In the genomic region with DNA sequence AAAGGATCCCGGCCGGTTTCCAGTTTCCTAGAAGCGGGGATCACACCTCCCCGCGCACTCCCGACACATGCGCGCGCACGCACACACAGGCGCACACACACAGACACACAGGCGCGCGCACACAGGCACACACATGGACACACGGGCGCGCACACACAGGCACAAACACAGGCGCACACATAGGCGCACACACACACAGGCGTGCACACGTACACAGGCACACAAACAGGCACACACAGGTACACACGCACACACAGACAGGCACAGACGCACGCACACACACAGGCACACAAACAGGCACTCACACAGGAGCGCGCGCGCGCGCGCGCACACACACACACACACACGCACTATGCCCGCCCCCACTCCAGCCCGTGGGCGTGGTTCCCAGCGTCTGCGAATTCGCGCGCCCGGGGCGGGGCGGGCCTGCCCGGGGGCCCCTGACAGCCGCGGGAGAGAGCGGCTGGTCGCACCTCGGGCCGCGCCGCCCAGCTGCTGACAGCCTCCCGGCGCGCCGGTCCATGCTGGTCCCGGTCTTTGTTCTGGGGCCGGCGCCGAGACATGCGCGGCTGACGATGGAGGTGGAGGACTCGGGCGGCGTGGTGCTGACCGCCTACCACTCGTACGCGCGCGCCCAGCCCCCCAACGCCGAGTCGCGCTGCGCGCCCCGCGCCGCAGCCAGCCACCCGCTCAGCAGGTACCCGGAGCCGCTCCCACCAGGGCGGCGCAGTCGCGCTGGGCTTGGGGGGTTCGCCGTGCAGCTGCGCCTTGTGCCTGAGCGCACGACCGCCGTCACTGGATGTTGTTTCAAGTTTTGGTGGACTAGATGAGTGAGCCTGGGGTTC, we compare ENCODE assay signal across 9 cellular contexts. TPM values are rescaled to one million over a fixed set of nuclear protein-coding genes. Genes with fewer than 3 reads are reported as not detected.
DNase-seq lines count a peak whose midpoint lies in the region; ATAC-seq and TF ChIP-seq lines count a peak whose summit lies in the region.
"Had no signal": no experiment of that assay in that cellular context is flagged by ENCODE, and none has a peak within 500 bp of the region (broad histone marks: within the 10 kb centered on the region; RNA-seq: fewer than 3 reads in every experiment).

A gene with protein sequence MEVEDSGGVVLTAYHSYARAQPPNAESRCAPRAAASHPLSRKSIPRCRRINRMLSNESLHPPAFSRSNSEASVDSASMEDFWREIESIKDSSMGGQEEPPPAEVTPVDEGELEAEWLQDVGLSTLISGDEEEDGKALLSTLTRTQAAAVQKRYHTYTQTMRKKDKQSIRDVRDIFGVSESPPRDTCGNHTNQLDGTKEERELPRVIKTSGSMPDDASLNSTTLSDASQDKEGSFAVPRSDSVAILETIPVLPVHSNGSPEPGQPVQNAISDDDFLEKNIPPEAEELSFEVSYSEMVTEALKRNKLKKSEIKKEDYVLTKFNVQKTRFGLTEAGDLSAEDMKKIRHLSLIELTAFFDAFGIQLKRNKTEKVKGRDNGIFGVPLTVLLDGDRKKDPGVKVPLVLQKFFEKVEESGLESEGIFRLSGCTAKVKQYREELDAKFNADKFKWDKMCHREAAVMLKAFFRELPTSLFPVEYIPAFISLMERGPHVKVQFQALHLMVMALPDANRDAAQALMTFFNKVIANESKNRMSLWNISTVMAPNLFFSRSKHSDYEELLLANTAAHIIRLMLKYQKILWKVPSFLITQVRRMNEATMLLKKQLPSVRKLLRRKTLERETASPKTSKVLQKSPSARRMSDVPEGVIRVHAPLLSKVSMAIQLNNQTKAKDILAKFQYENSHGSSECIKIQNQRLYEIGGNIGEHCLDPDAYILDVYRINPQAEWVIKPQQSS (plus strand): TSS at position 470 of the 845 bp plus-strand sequence. CDS start 106 bp downstream, at position 576.

- H3K9ac ChIP-seq in mesendoderm (ENCODE audit: low read length), result peak within 1 kb of the TSS; percentile 82

- 1 to 2% methylated on average over 74 to 96 of the region's 96 CpGs for WGBS in esophagus, 2 donors
- WGBS in mesendoderm (ENCODE audit: extremely low coverage, insufficient coverage, low lambda C conversion rate), result no CpG with 5 or more reads among the region's 96 CpGs

- no peaks in the 10 kb centered on the region for H3K36me3 ChIP-seq in MG63
- H3K36me3 ChIP-seq in esophagus (ENCODE audit: control insufficient read depth in 2 of 2, insufficient read depth in 2 of 2, low read length in 1 of 2), result no peaks in the 10 kb centered on the region
- H3K36me3 ChIP-seq in mesendoderm (ENCODE audit: control insufficient read depth, insufficient read depth, low read length), result no peaks in the 10 kb centered on the region
- no peaks in the 10 kb centered on the region for H3K36me3 ChIP-seq in thoracic aorta

- no peaks in the 10 kb centered on the region for H3K79me2 ChIP-seq in mesendoderm (ENCODE audit: control insufficient read depth, insufficient read depth, low read length)

- H3K4me2 ChIP-seq in mesendoderm (ENCODE audit: low read length), result peak within 1 kb of the TSS; percentile 51

- peak within 1 kb of the TSS; percentile 75 to 83 for H3K27ac ChIP-seq in esophagus (ENCODE audit: low read depth in 2 of 2, low read length in 1 of 2)
- H3K27ac ChIP-seq in mesendoderm (ENCODE audit: low read depth, low read length), result peak within 1 kb of the TSS; percentile 96
- no peak within 1 kb of the TSS for H3K27ac ChIP-seq in thoracic aorta

- H4K8ac ChIP-seq in mesendoderm (ENCODE audit: low read depth, low read length), result no peak within 1 kb of the TSS

- peak within 1 kb of the TSS; percentile 8 for H2BK15ac ChIP-seq in mesendoderm (replicated peaks; ENCODE audit: low read depth)

- DNase-seq in D341Med (ENCODE audit: low spot score) (peak; percentile 98), MG63 (peak; percentile 80), T1000 (lab: John Stamatoyannopoulos, UW) (peak; percentile 74), mesendoderm (peak; percentile 98), thoracic aorta (ENCODE audit: low spot score) (no peak)

- H3K27me3 ChIP-seq in MG63, result no peaks in the 10 kb centered on the region
- no peaks in the 10 kb centered on the region for H3K27me3 ChIP-seq in esophagus (ENCODE audit: control insufficient read depth in 1 of 2, insufficient read depth in 2 of 2, low read length in 2 of 2)
- no peaks in the 10 kb centered on the region for H3K27me3 ChIP-seq in mesendoderm (ENCODE audit: insufficient read depth, low read length, poor library complexity)
- no peaks in the 10 kb centered on the region for H3K27me3 ChIP-seq in thoracic aorta (replicated peaks; ENCODE audit: insufficient read depth)

- no peak within 1 kb of the TSS for H4K5ac ChIP-seq in mesendoderm (ENCODE audit: low read length)

- no peak within 1 kb of the TSS for H2AK5ac ChIP-seq in mesendoderm (ENCODE audit: low read length)

- H3K4ac ChIP-seq in mesendoderm (ENCODE audit: low read depth, low read length), result peak within 1 kb of the TSS; percentile 8

- H3K4me1 ChIP-seq in esophagus (ENCODE audit: control insufficient read depth in 2 of 2, insufficient read depth in 2 of 2, low read length in 1 of 2) (no peaks in the 10 kb centered on the region), mesendoderm (ENCODE audit: control insufficient read depth, low read depth, low read length) (peaks cover 7% of the 10 kb centered on the region), thoracic aorta (ENCODE audit: control insufficient read depth in 1 of 2, low read depth in 2 of 2) (no peaks in the 10 kb centered on the region)

- H3K23ac ChIP-seq in mesendoderm (ENCODE audit: low read length), result no peak within 1 kb of the TSS

- H3K56ac ChIP-seq in mesendoderm (ENCODE audit: low read length), result peak within 1 kb of the TSS; percentile 99

- H3K79me1 ChIP-seq in mesendoderm (ENCODE audit: low read length), result no peaks in the 10 kb centered on the region

- no peaks in the 10 kb centered on the region for H3K9me3 ChIP-seq in MG63
- no peaks in the 10 kb centered on the region for H3K9me3 ChIP-seq in esophagus (ENCODE audit: control insufficient read depth in 2 of 2, insufficient read depth in 1 of 2, low read depth in 1 of 2, low read length in 1 of 2)
- H3K9me3 ChIP-seq in thoracic aorta, result no peaks in the 10 kb centered on the region

- H2BK5ac ChIP-seq in mesendoderm (ENCODE audit: low read length), result peak within 1 kb of the TSS; percentile 92

- peak within 1 kb of the TSS; percentile 52 for H3K4me3 ChIP-seq in MG63
- peak within 1 kb of the TSS; percentile 62 to 72 for H3K4me3 ChIP-seq in esophagus (ENCODE audit: low read depth in 1 of 2, low read length in 2 of 2)
- H3K4me3 ChIP-seq in mesendoderm (ENCODE audit: low read length), result peak within 1 kb of the TSS; percentile 28
- peak within 1 kb of the TSS; percentile 69 for H3K4me3 ChIP-seq in thoracic aorta

- TF ChIP-seq CTCF in thoracic aorta (IDR thresholded peaks at IDR 0.05), result no peak

- H3K18ac ChIP-seq in mesendoderm (ENCODE audit: low read length), result peak within 1 kb of the TSS; percentile 42

- ATAC-seq in GM21360 (IDR thresholded peaks at IDR 0.05; ENCODE audit: unreplicated experiment) (peak; percentile 83), thoracic aorta (ENCODE audit: insufficient number of reproducible peaks, low FRiP score, low read depth) (no peak), HG03108 (IDR thresholded peaks at IDR 0.05; ENCODE audit: unreplicated experiment) (no peak)

- H2BK120ac ChIP-seq in mesendoderm (ENCODE audit: low read depth, low read length), result no peak within 1 kb of the TSS

RNA-seq across cellular contexts. Expression of the gene that starts here (rescaled TPM):
- total RNA-seq in MG63 (2014; rRNA removed; shearing (Covaris generic); ENCODE audit: low replicate concordance), result 0.99 and 1.6 TPM in 2 replicates
- polyA plus RNA-seq in esophagus, result under 1 TPM; 0.57 to 0.69 TPM
- 10.2 TPM for polyA plus RNA-seq in mesendoderm (2013, experiment 1 of 2)
- 10.4 TPM for polyA plus RNA-seq in mesendoderm (2013, experiment 2 of 2)
- 1 to 10 TPM in 1 of 2 donors, under 1 TPM in 1; 0.41 to 1.8 TPM for total RNA-seq in thoracic aorta
- total RNA-seq: T-helper 1 cell treated with Interleukin-12 subunit alpha and Interleukin-12 subunit beta and Interleukin-4 antibody, amounts not matched to agents 30 ng/mL and 1 ng/mL, for 36 hours had no signal

Comparison
In these comparisons a context has a peak if more than half of its experiments do, and no peak if none do; other contexts are left out.
1. H3K27ac ChIP-seq: peak in esophagus (2 of 2) and mesendoderm (single experiment); none in thoracic aorta (0 of 2).
2. Peak in every context shown above with its lines, with median percentiles within 50 percentile points of each other: H3K4me3 ChIP-seq.